ENCODE assay signal across 16 cellular contexts in the genomic region with DNA sequence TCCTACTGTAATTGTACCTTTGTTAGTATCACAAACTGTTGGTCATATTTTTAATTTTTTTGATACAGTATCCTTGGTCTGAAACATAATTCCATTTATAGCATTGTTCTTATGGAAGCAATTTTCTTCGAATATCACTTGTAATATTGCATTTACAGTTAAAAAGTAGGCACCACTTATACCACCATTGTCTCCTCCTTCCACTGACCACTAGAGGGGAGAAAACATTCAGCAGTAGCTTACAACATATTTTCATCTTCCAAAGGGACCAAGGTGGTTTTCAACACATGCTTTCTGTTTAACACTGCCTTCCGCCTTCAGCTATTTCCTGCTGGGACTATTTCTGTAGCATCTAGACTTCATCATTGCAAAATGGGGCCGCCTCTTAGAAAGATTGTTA.
DNase-seq lines count a peak whose midpoint lies in the region; ATAC-seq, FAIRE-seq and TF ChIP-seq lines count a peak whose summit lies in the region.
"Had no signal": no experiment of that assay in that cellular context is flagged by ENCODE, and none has a peak within 500 bp of the region (broad histone marks: within the 10 kb centered on the region; RNA-seq: fewer than 3 reads in every experiment).

No MANE protein-coding gene starts in this region.

- H3K27me3 ChIP-seq in H7 (ENCODE audit: control insufficient read depth, insufficient read depth, low read length): no peaks in the 10 kb centered on the region
- H3K27me3 ChIP-seq in endodermal cell (ENCODE audit: control insufficient read depth, insufficient read depth, low read length, poor library complexity, severe bottlenecking): no peaks in the 10 kb centered on the region

- H3K9ac ChIP-seq in endodermal cell (ENCODE audit: extremely low read depth, low read length, poor library complexity, severe bottlenecking): no peak overlapping the region

- H3K27me3 Mint-ChIP-seq in endodermal cell (ENCODE audit: insufficient read depth): no peaks in the 10 kb centered on the region

- H3K4me3 Mint-ChIP-seq in endodermal cell: no peak overlapping the region
- H3K4me3 Mint-ChIP-seq: CD8-positive, alpha-beta memory T cell; IgD-negative memory B cell had no signal

- H3K4me3 ChIP-seq in H7 (ENCODE audit: insufficient read depth, low read depth, low read length) (no peak overlapping the region), endodermal cell (ENCODE audit: low read length) (no peak overlapping the region)

- H3K27ac Mint-ChIP-seq in endodermal cell: no peak overlapping the region
- H3K27ac Mint-ChIP-seq: CD8-positive, alpha-beta memory T cell; IgD-negative memory B cell had no signal

- peak; percentile 25 for FAIRE-seq in D721Med (lab: Jason Lieb, UNC)
- FAIRE-seq: A204.1, G401.6, GM19239 had no signal

- ATAC-seq in GM19397 (IDR thresholded peaks at IDR 0.05; ENCODE audit: unreplicated experiment): no peak

- WGBS in endodermal cell (ENCODE audit: insufficient coverage in 1 of 2, insufficient read length in 1 of 2), 2 experiments: 90 to 100% methylated on average over 1 to 3 of the region's 3 CpGs

- peaks cover 13% of the 10 kb centered on the region for H3K9me3 ChIP-seq in endodermal cell (ENCODE audit: control insufficient read depth, low read length)
- H3K9me3 ChIP-seq: Caco-2 had no signal

- no peaks in the 10 kb centered on the region for H3K4me1 ChIP-seq in endodermal cell (ENCODE audit: control insufficient read depth, insufficient read depth, low read length)
- H3K4me1 ChIP-seq: Caco-2 had no signal

- no peak overlapping the region for H3K27ac ChIP-seq in endodermal cell (ENCODE audit: low read depth, low read length)

- no peak for DNase-seq in D721Med (ENCODE audit: insufficient read length, low spot score)
- peak; percentile 6 for DNase-seq in H7
- DNase-seq in NAMALWA (ENCODE audit: low spot score): peak; percentile 3
- DNase-seq in endodermal cell: no peak
- DNase-seq in activated effector memory CD4-positive, alpha-beta T cell treated with Interleukin-2 at 50 U/mL for 16 hours: no peak
- DNase-seq in DMS153 treated with DMSO at 0.1 percent for 48 hours (lab: John Stamatoyannopoulos, UW; ENCODE audit: unreplicated experiment): no peak
- DNase-seq: Caco-2; CD8-positive, alpha-beta memory T cell; DMS79 treated with DMSO at 0.1 percent for 48 hours; EL; KG1 had no signal

- H3K36me3 ChIP-seq in H7 (replicated peaks; ENCODE audit: control insufficient read depth, insufficient read depth, low read length): no peaks in the 10 kb centered on the region
- H3K36me3 ChIP-seq in endodermal cell (ENCODE audit: control insufficient read depth, insufficient read depth, low read length): peaks cover 17% of the 10 kb centered on the region

- H3K9me3 Mint-ChIP-seq in endodermal cell: peaks cover 20% of the 10 kb centered on the region

- H3K36me3 Mint-ChIP-seq in endodermal cell (ENCODE audit: low read depth): peaks cover 62% of the 10 kb centered on the region
- H3K36me3 Mint-ChIP-seq: CD8-positive, alpha-beta memory T cell; IgD-negative memory B cell had no signal

- H3K4me1 Mint-ChIP-seq in endodermal cell: peaks cover 4% of the 10 kb centered on the region
- H3K4me1 Mint-ChIP-seq: CD8-positive, alpha-beta memory T cell; IgD-negative memory B cell had no signal

- TF ChIP-seq CTCF in D721Med (IDR thresholded peaks at IDR 0.05; ENCODE audit: insufficient read depth, missing control alignments): no peak
- TF ChIP-seq CTCF in endodermal cell (conservative IDR thresholded peaks at IDR 0.05): peak; percentile 47

Comparison
In these comparisons a context has a peak if more than half of its experiments do, and no peak if none do; other contexts are left out.
1. DNase-seq: peak in H7 (single experiment) and NAMALWA (single experiment); none in D721Med (single experiment), endodermal cell (single experiment), activated effector memory CD4-positive, alpha-beta T cell treated with Interleukin-2 at 50 U/mL for 16 hours (single experiment) and DMS153 treated with DMSO at 0.1 percent for 48 hours (single experiment).